ENCODE assay signal across 12 cellular contexts in genomic region chr19:46981296-46981695, GRCh38. TPM values are rescaled to one million over a fixed set of nuclear protein-coding genes. Genes with fewer than 3 reads are reported as not detected.
DNase-seq lines count a peak whose midpoint lies in the region; ATAC-seq and TF ChIP-seq lines count a peak whose summit lies in the region.
"Had no signal": no experiment of that assay in that cellular context is flagged by ENCODE, and none has a peak within 500 bp of the region (broad histone marks: within the 10 kb centered on the region; RNA-seq: fewer than 3 reads in every experiment).

No MANE protein-coding gene starts in this region.

- H3K27me3 Mint-ChIP-seq in CD8-positive, alpha-beta T cell (ENCODE audit: low read depth) = no peaks in the 10 kb centered on the region

- no peak overlapping the region for H3K9ac ChIP-seq in colonic mucosa (ENCODE audit: low read depth in 2 of 2, low read length in 2 of 2)

- no peak overlapping the region for H3K27ac ChIP-seq in CD8-positive, alpha-beta T cell (ENCODE audit: low read depth, low read length)
- H3K27ac ChIP-seq in RWPE1 (peak overlapping the region; percentile 69), esophagus muscularis mucosa (replicated peaks in 1 of 4) (peak overlapping the region; percentile 25 to 59 (median 54)), psoas muscle (peak overlapping the region; percentile 44), colonic mucosa (no peak overlapping the region)

- H3K4me1 ChIP-seq in CD8-positive, alpha-beta T cell (ENCODE audit: insufficient read depth, low read length) = peaks cover 25% of the 10 kb centered on the region
- H3K4me1 ChIP-seq in esophagus muscularis mucosa = peaks cover 85 to 95% (median 93%) of the 10 kb centered on the region in 4 donors
- peaks cover 81% of the 10 kb centered on the region for H3K4me1 ChIP-seq in psoas muscle
- H3K4me1 ChIP-seq in colonic mucosa = peaks cover 16% of the 10 kb centered on the region

- intact Hi-C loops in CD8-positive, alpha-beta T cell (cut with DNase I, micrococcal nuclease) = no loop called here
- intact Hi-C loops in esophagus muscularis mucosa (cut with DNase I) = no loop called here
- intact Hi-C loops in psoas muscle (cut with DNase I) = no loop called here
- intact Hi-C loops in colonic mucosa (cut with DNase I) = no loop called here

- WGBS in esophagus muscularis mucosa = 42% methylated on average over 5 of the region's 5 CpGs
- WGBS in psoas muscle, 3 donors = 61 to 75% (median 74%) methylated on average over 5 of the region's 5 CpGs

- no peak for DNase-seq in CD8-positive, alpha-beta T cell
- DNase-seq in RWPE1 (ENCODE audit: low spot score) = no peak
- no peak for DNase-seq in esophagus muscularis mucosa (ENCODE audit: extremely low spot score)
- peak in 1 of 2 donors; percentile 38 for DNase-seq in psoas muscle
- no peak for DNase-seq in H7
- no peak for DNase-seq in colonic mucosa
- DNase-seq: activated CD8-positive, alpha-beta memory T cell treated with anti-CD3 and anti-CD28 coated beads for 24 hours; MG63; OCI-M1; T-helper 9 cell had no signal

- no peak for ATAC-seq in CD8-positive, alpha-beta T cell
- ATAC-seq in psoas muscle (no peak), GM19324 (IDR thresholded peaks at IDR 0.05; ENCODE audit: low FRiP score, unreplicated experiment) (no peak), HG02973 (IDR thresholded peaks at IDR 0.05; ENCODE audit: unreplicated experiment) (no peak)

- no peaks in the 10 kb centered on the region for H3K36me3 ChIP-seq in CD8-positive, alpha-beta T cell (ENCODE audit: insufficient read depth, low read length)
- H3K36me3 ChIP-seq in esophagus muscularis mucosa = peaks cover 0 to 3% (median 0%) of the 10 kb centered on the region in 4 donors
- H3K36me3 ChIP-seq in psoas muscle (ENCODE audit: insufficient read depth in 1 of 2, low read depth in 1 of 2) = no peaks in the 10 kb centered on the region
- no peaks in the 10 kb centered on the region; the same call in 1 of the 2 replicates for H3K36me3 ChIP-seq in H7 (replicated peaks; ENCODE audit: control insufficient read depth, insufficient read depth, low read length)
- H3K36me3 ChIP-seq in colonic mucosa = no peaks in the 10 kb centered on the region

- H3K36me3 Mint-ChIP-seq in CD8-positive, alpha-beta T cell = peaks cover 18% of the 10 kb centered on the region

- H3K9me3 Mint-ChIP-seq in CD8-positive, alpha-beta T cell = no peaks in the 10 kb centered on the region

- CTCF ChIA-PET in CD8-positive, alpha-beta T cell (lab: Charles Lee) = interaction anchor here (0.8 kb wide), 1 partner anchor 16 kb away, joined by 3 read pairs; no protein-coding TSS in a partner anchor
- CTCF ChIA-PET in RWPE1 (lab: Yijun Ruan, JAX) = no interaction called here

- no peak for TF ChIP-seq EP300 in esophagus muscularis mucosa (IDR thresholded peaks at IDR 0.05)

- no peak overlapping the region for H3K4me3 Mint-ChIP-seq in CD8-positive, alpha-beta T cell

- H3K9me3 ChIP-seq in CD8-positive, alpha-beta T cell (ENCODE audit: low read length) = no peaks in the 10 kb centered on the region
- H3K9me3 ChIP-seq in esophagus muscularis mucosa (no peaks in the 10 kb centered on the region), psoas muscle (no peaks in the 10 kb centered on the region), colonic mucosa (no peaks in the 10 kb centered on the region)
- H3K9me3 ChIP-seq: MG63 had no signal

- peak overlapping the region; percentile 46 for H3K27ac Mint-ChIP-seq in CD8-positive, alpha-beta T cell

- TF ChIP-seq CTCF in CD8-positive, alpha-beta T cell (IDR thresholded peaks at IDR 0.05) = no peak
- TF ChIP-seq CTCF in RWPE1 (conservative IDR thresholded peaks at IDR 0.05; ENCODE audit: low read depth) = no peak
- no peak for TF ChIP-seq CTCF in esophagus muscularis mucosa (IDR thresholded peaks at IDR 0.05)
- no peak for TF ChIP-seq CTCF in psoas muscle (IDR thresholded peaks at IDR 0.05)
- TF ChIP-seq CTCF in colonic mucosa (IDR thresholded peaks at IDR 0.05) = no peak

- POLR2A ChIA-PET in CD8-positive, alpha-beta T cell (lab: Charles Lee) = interaction anchor here (1.2 kb wide), 1 partner anchor 10 kb away, joined by 3 read pairs; no protein-coding TSS in a partner anchor
- POLR2A ChIA-PET in RWPE1 (lab: Yijun Ruan, JAX; ENCODE audit: low non-redundant PET) = no interaction called here

- no peak overlapping the region for H3K4me3 ChIP-seq in CD8-positive, alpha-beta T cell (ENCODE audit: low read depth, low read length)
- H3K4me3 ChIP-seq in esophagus muscularis mucosa (no peak overlapping the region), psoas muscle (no peak overlapping the region), H7 (ENCODE audit: insufficient read depth, low read depth, low read length) (no peak overlapping the region), colonic mucosa (no peak overlapping the region)
- H3K4me3 ChIP-seq: MG63 had no signal

- TF ChIP-seq POLR2A in esophagus muscularis mucosa (IDR thresholded peaks at IDR 0.05; ENCODE audit: low read depth) = no peak

- H3K4me1 Mint-ChIP-seq in CD8-positive, alpha-beta T cell (ENCODE audit: low read depth) = peaks cover 41% of the 10 kb centered on the region

- no peaks in the 10 kb centered on the region for H3K27me3 ChIP-seq in CD8-positive, alpha-beta T cell (ENCODE audit: insufficient read depth, low read length)
- H3K27me3 ChIP-seq in esophagus muscularis mucosa (no peaks in the 10 kb centered on the region), psoas muscle (ENCODE audit: insufficient read depth in 3 of 3, low read length in 2 of 3) (no peaks in the 10 kb centered on the region), H7 (ENCODE audit: control insufficient read depth, insufficient read depth, low read length) (no peaks in the 10 kb centered on the region), colonic mucosa (no peaks in the 10 kb centered on the region)
- H3K27me3 ChIP-seq: MG63 had no signal

RNA-seq across cellular contexts. Expression of gene NPAS1, which starts 38.3 kb away (rescaled TPM):
- total RNA-seq in CD8-positive, alpha-beta T cell = 1 to 10 TPM; 1.1 to 1.6 TPM
- total RNA-seq in esophagus muscularis mucosa (under 1 TPM in 1 of 4 donors, not detected in 3; 0.34 TPM), psoas muscle (under 1 TPM in 2 of 4 donors, not detected in 2; 0.18 to 0.23 TPM), colonic mucosa (under 1 TPM; 0.35 to 0.64 TPM)
- polyA plus RNA-seq in psoas muscle = under 1 TPM in 2 of 3 donors, not detected in 1; 0.04 to 0.18 TPM
- 3.2 and 6.1 TPM in 2 replicates for total RNA-seq in H7 (2014; rRNA removed; shearing (Covaris generic))

Comparison
In these comparisons a context has a peak if more than half of its experiments do, and no peak if none do; other contexts are left out.
1. H3K27ac ChIP-seq: peak in RWPE1 (single experiment), esophagus muscularis mucosa (4 of 4) and psoas muscle (single experiment); none in CD8-positive, alpha-beta T cell (single experiment) and colonic mucosa (single experiment).